Comparison of ENCODE assay signal across 8 cellular contexts in genomic region chr1:147169840-147170674, GRCh38. TPM values are rescaled to one million over a fixed set of nuclear protein-coding genes. Genes with fewer than 3 reads are reported as not detected.
A peak's percentile ranks its signal among the peaks of the same experiment; 100 is the strongest.
DNase-seq lines count a peak whose midpoint lies in the region; ATAC-seq and TF ChIP-seq lines count a peak whose summit lies in the region.

No MANE protein-coding gene starts in this region.

- peak overlapping the region; percentile 88; the same call in 1 of the 2 replicates for H3K9ac ChIP-seq in SK-N-SH

- peak overlapping the region; percentile 31 to 99 (median 97) for H3K4me3 Mint-ChIP-seq in T-cell

- 82% methylated on average over 6 of the region's 6 CpGs for WGBS in SK-N-SH (ENCODE audit: low lambda C conversion rate)

- H3K79me2 ChIP-seq in SK-N-SH (ENCODE audit: insufficient read depth): peaks cover 61% of the 10 kb centered on the region

- ATAC-seq in SK-N-SH treated with all-trans-retinoic acid at 6 μM for 48 hours (no peak), T-cell (replicated peaks in 1 of 4) (no peak), HG03378 (IDR thresholded peaks at IDR 0.05; ENCODE audit: unreplicated experiment) (no peak), HG03457 (IDR thresholded peaks at IDR 0.05; ENCODE audit: unreplicated experiment) (no peak)

- CTCF ChIA-PET in SK-N-SH (lab: Yijun Ruan, JAX): interaction anchor here (6.1 kb wide), 1 partner anchor 72 kb away, joined by 51 read pairs; the partner anchor contains the start of gene CHD1L
- CTCF ChIA-PET in T-cell (lab: Charles Lee): interaction anchor here in 1 of 2 donors (0.9 to 1.6 kb wide), 2 partner anchors 73 to 74 kb away, joined by 4 to 7 read pairs; no protein-coding TSS in a partner anchor

- peaks cover 12 to 15% of the 10 kb centered on the region in 2 experiments for H3K36me3 ChIP-seq in SK-N-SH (replicated peaks in 1 of 2; ENCODE audit: control insufficient read depth in 1 of 2, insufficient read depth in 2 of 2, low read length in 1 of 2)

- H3K9me2 ChIP-seq in SK-N-SH: no peaks in the 10 kb centered on the region

- TF ChIP-seq RAD21 in SK-N-SH (IDR thresholded peaks at IDR 0.05; ENCODE audit: low read length): no peak

- peak overlapping the region in 1 of 2 experiments; percentile 92; a peak in 2 of 4 replicates for H3K27ac ChIP-seq in SK-N-SH (ENCODE audit: low read depth in 2 of 2, low read length in 1 of 2)

- H3F3A ChIP-seq in SK-N-SH (replicated peaks; ENCODE audit: insufficient read depth): peaks cover 36% of the 10 kb centered on the region

- peaks cover 27 to 28% of the 10 kb centered on the region in 2 experiments; a peak in 3 of 4 replicates for H3K4me1 ChIP-seq in SK-N-SH (ENCODE audit: control insufficient read depth in 1 of 2, insufficient read depth in 2 of 2, low read depth in 1 of 2, low read length in 1 of 2)

- POLR2A ChIA-PET in SK-N-SH (lab: Yijun Ruan, JAX) (no interaction called here), T-cell (lab: Charles Lee) (no interaction called here)

- no peaks in the 10 kb centered on the region for H3K9me3 Mint-ChIP-seq in T-cell

- H3K4me2 ChIP-seq in SK-N-SH: peak overlapping the region; percentile 80

- H3K27ac Mint-ChIP-seq in T-cell: peak overlapping the region in 1 of 2 donors; percentile 39

- H3K27me3 Mint-ChIP-seq in T-cell: no peaks in the 10 kb centered on the region

- no peaks in the 10 kb centered on the region for H3K9me3 ChIP-seq in SK-N-SH

- H2AFZ ChIP-seq in SK-N-SH (ENCODE audit: low read depth): no peak overlapping the region; the same call in 1 of the 2 replicates

- peaks cover 19% of the 10 kb centered on the region for H3K36me3 Mint-ChIP-seq in T-cell

- peaks cover 36 to 46% (median 36%) of the 10 kb centered on the region in 3 donors for H3K4me1 Mint-ChIP-seq in T-cell

- no peak for TF ChIP-seq EP300 in SK-N-SH (IDR thresholded peaks at IDR 0.05; ENCODE audit: borderline replicate concordance in 1 of 2, low read depth in 1 of 2, low read length in 1 of 2)

- no peaks in the 10 kb centered on the region for H4K20me1 ChIP-seq in SK-N-SH (ENCODE audit: insufficient read depth)

- H3K4me3 ChIP-seq in SK-N-SH (ENCODE audit: low read depth in 2 of 2, low read length in 1 of 2) (peak overlapping the region in 1 of 2 experiments; percentile 87; a peak in 2 of 4 replicates), fibroblast of mammary gland (ENCODE audit: control insufficient read depth, low read depth, low read length) (peak overlapping the region; percentile 97), skeletal muscle cell (ENCODE audit: low read depth, low read length) (peak overlapping the region; percentile 94)

- DNase-seq in SK-N-SH (no peak), T-cell (no peak), fibroblast of mammary gland (ENCODE audit: low read depth) (no peak), skeletal muscle cell (ENCODE audit: low read depth) (no peak)
- no peak for DNase-seq in effector CD8-positive, alpha-beta T cell (lab: John Stamatoyannopoulos, UW)

- no peaks in the 10 kb centered on the region for H3K27me3 ChIP-seq in SK-N-SH (ENCODE audit: insufficient read depth)

- no peak for TF ChIP-seq CTCF in SK-N-SH (IDR thresholded peaks at IDR 0.05)
- TF ChIP-seq CTCF in fibroblast of mammary gland (conservative IDR thresholded peaks at IDR 0.05; ENCODE audit: control insufficient read depth, insufficient read depth, low read depth, low read length): no peak

TF ChIP-seq in SK-N-SH, 30 proteins besides CTCF, POLR2A, EP300 and RAD21 (continues in another document):
- TF ChIP-seq CHD2 (IDR thresholded peaks at IDR 0.05; ENCODE audit: low read length, partially characterized antibody) (no peak), GATA2 (CRISPR knock-in tag; IDR thresholded peaks at IDR 0.05) (no peak), MEF2A (IDR thresholded peaks at IDR 0.05; ENCODE audit: borderline replicate concordance, low read depth) (no peak), JUND (IDR thresholded peaks at IDR 0.05) (no peak), MXI1 (IDR thresholded peaks at IDR 0.05; ENCODE audit: low read depth, low read length) (no peak), ELF1 (IDR thresholded peaks at IDR 0.05) (no peak), TEAD4 (IDR thresholded peaks at IDR 0.05; ENCODE audit: borderline replicate concordance, insufficient read depth) (no peak), NRF1 (IDR thresholded peaks at IDR 0.05; ENCODE audit: low read depth, low read length) (no peak), SMC3 (IDR thresholded peaks at IDR 0.05; ENCODE audit: low read depth, low read length) (no peak), GABPA (IDR thresholded peaks at IDR 0.05; ENCODE audit: low read depth) (no peak), POLR2AphosphoS5 (IDR thresholded peaks at IDR 0.05; ENCODE audit: low read depth, low read length) (no peak), RXRA (IDR thresholded peaks at IDR 0.05; ENCODE audit: borderline replicate concordance, low read depth) (no peak), TAF1 (IDR thresholded peaks at IDR 0.05; ENCODE audit: borderline replicate concordance, low read depth, low read length) (no peak), PBX3 (IDR thresholded peaks at IDR 0.05) (no peak), TCF12 (IDR thresholded peaks at IDR 0.05) (no peak)
- TF ChIP-seq, protein P1, sequence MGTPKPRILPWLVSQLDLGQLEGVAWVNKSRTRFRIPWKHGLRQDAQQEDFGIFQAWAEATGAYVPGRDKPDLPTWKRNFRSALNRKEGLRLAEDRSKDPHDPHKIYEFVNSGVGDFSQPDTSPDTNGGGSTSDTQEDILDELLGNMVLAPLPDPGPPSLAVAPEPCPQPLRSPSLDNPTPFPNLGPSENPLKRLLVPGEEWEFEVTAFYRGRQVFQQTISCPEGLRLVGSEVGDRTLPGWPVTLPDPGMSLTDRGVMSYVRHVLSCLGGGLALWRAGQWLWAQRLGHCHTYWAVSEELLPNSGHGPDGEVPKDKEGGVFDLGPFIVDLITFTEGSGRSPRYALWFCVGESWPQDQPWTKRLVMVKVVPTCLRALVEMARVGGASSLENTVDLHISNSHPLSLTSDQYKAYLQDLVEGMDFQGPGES (IDR thresholded peaks at IDR 0.05; ENCODE audit: low read depth, low read length): no peak

TF ChIP-seq in SK-N-SH treated with all-trans-retinoic acid at 6 μM for 48 hours, 23 proteins besides CTCF, POLR2A, EP300 and RAD21:
- TF ChIP-seq ZFP3 (CRISPR knock-in tag; IDR thresholded peaks at IDR 0.05) (no peak), TCF4 (CRISPR knock-in tag; IDR thresholded peaks at IDR 0.05; ENCODE audit: borderline replicate concordance) (no peak), ZNF565 (CRISPR knock-in tag; conservative IDR thresholded peaks at IDR 0.05; ENCODE audit: low read depth) (no peak), PPARA (CRISPR knock-in tag; IDR thresholded peaks at IDR 0.05; ENCODE audit: borderline replicate concordance) (no peak), RARB (CRISPR knock-in tag; IDR thresholded peaks at IDR 0.05) (no peak), ARNTL (CRISPR knock-in tag; IDR thresholded peaks at IDR 0.05; ENCODE audit: borderline replicate concordance, low read depth) (no peak), TSHZ2 (CRISPR knock-in tag; IDR thresholded peaks at IDR 0.05) (no peak), ZFP30 (CRISPR knock-in tag; IDR thresholded peaks at IDR 0.05) (no peak)
- TF ChIP-seq, protein P2, sequence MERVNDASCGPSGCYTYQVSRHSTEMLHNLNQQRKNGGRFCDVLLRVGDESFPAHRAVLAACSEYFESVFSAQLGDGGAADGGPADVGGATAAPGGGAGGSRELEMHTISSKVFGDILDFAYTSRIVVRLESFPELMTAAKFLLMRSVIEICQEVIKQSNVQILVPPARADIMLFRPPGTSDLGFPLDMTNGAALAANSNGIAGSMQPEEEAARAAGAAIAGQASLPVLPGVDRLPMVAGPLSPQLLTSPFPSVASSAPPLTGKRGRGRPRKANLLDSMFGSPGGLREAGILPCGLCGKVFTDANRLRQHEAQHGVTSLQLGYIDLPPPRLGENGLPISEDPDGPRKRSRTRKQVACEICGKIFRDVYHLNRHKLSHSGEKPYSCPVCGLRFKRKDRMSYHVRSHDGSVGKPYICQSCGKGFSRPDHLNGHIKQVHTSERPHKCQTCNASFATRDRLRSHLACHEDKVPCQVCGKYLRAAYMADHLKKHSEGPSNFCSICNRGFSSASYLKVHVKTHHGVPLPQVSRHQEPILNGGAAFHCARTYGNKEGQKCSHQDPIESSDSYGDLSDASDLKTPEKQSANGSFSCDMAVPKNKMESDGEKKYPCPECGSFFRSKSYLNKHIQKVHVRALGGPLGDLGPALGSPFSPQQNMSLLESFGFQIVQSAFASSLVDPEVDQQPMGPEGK (CRISPR knock-in tag; IDR thresholded peaks at IDR 0.05; ENCODE audit: borderline replicate concordance): no peak

RNA-seq across cellular contexts. Expression of gene PRKAB2, which starts 2.2 kb away (rescaled TPM):
- 6.2 and 9.4 TPM in 2 replicates for polyA plus RNA-seq in SK-N-SH (2012; rRNA removed)
- 5.6 TPM in 2 replicates for polyA plus RNA-seq in SK-N-SH (2012; cell fraction: cytosol; rRNA removed)
- 14.9 and 30.6 TPM in 2 replicates for polyA plus RNA-seq in SK-N-SH (2012; cell fraction: nucleus; rRNA removed)
- 10 to 100 TPM; 13.6 to 22.0 (median 18.4) TPM for total RNA-seq in T-cell

RNA-seq across cellular contexts. Expression of gene FMO5, which starts 55.1 kb away (rescaled TPM):
- polyA plus RNA-seq in SK-N-SH (2012; rRNA removed): 0.30 and 0.50 TPM in 2 replicates
- polyA plus RNA-seq in SK-N-SH (2012; cell fraction: cytosol; rRNA removed): 0.55 and 0.76 TPM in 2 replicates
- polyA plus RNA-seq in SK-N-SH (2012; cell fraction: nucleus; rRNA removed): 1.2 and 1.4 TPM in 2 replicates
- 1 to 10 TPM in 1 of 5 donors, under 1 TPM in 4; 0.23 to 1.4 (median 0.95) TPM for total RNA-seq in T-cell
